10 cellular contexts compared by ENCODE assay signal in genomic region chr20:63254237-63254535, GRCh38. TPM values are rescaled to one million over a fixed set of nuclear protein-coding genes. Genes with fewer than 3 reads are reported as not detected.
A peak's percentile ranks its signal among the peaks of the same experiment; 100 is the strongest.
DNase-seq lines count a peak whose midpoint lies in the region; ATAC-seq and TF ChIP-seq lines count a peak whose summit lies in the region.
"Had no signal": no experiment of that assay in that cellular context is flagged by ENCODE, and none has a peak within 500 bp of the region (broad histone marks: within the 10 kb centered on the region; RNA-seq: fewer than 3 reads in every experiment).

Gene NKAIN4, minus strand, starts transcription at chr20:63254463. Its CDS starts 13 bp downstream, at chr20:63254450.

- H3K27me3 Mint-ChIP-seq in CD8-positive, alpha-beta memory T cell, result peaks cover 33 to 70% of the 10 kb centered on the region in 2 donors
- H3K27me3 Mint-ChIP-seq in WTC11 (ENCODE audit: low read depth), result peaks cover 51% of the 10 kb centered on the region

- peaks cover 5 to 12% (median 9%) of the 10 kb centered on the region in 3 donors for H3K4me1 Mint-ChIP-seq in CD8-positive, alpha-beta memory T cell
- peaks cover 23% of the 10 kb centered on the region for H3K4me1 Mint-ChIP-seq in WTC11

- POLR2A ChIA-PET in CD8-positive, alpha-beta memory T cell (lab: Charles Lee), result no interaction called here
- POLR2A ChIA-PET in WTC11 (lab: Charles Lee), result interaction anchor here (1.0 to 1.3 kb wide), 2 partner anchors 23 to 40 kb away, joined by 3 read pairs; no protein-coding TSS in a partner anchor

- H3K9ac ChIP-seq in iPS-15b (ENCODE audit: low read depth, low read length) (no peak within 1 kb of the TSS), rectal smooth muscle tissue (ENCODE audit: low read length) (no peak within 1 kb of the TSS)

- H3K36me3 Mint-ChIP-seq in CD8-positive, alpha-beta memory T cell, result peaks cover 0 to 3% (median 0%) of the 10 kb centered on the region in 3 donors
- no peaks in the 10 kb centered on the region for H3K36me3 Mint-ChIP-seq in WTC11

- ATAC-seq in WTC11 (no peak), GM21825 (IDR thresholded peaks at IDR 0.05; ENCODE audit: unreplicated experiment) (no peak)

- H3K9me3 ChIP-seq in CD8-positive, alpha-beta memory T cell (ENCODE audit: low read length), result no peaks in the 10 kb centered on the region
- H3K9me3 ChIP-seq in iPS-15b (ENCODE audit: control insufficient read depth, insufficient read depth, low read length), result no peaks in the 10 kb centered on the region

- TF ChIP-seq CTCF in WTC11 (IDR thresholded peaks at IDR 0.05), result no peak

- H3K4me1 ChIP-seq in CD8-positive, alpha-beta memory T cell (ENCODE audit: insufficient read depth, low read length), result no peaks in the 10 kb centered on the region
- H3K4me1 ChIP-seq in iPS-15b (ENCODE audit: control insufficient read depth, insufficient read depth, low read length) (peaks cover 9% of the 10 kb centered on the region), rectal smooth muscle tissue (ENCODE audit: control insufficient read depth, insufficient read depth, low read length) (no peaks in the 10 kb centered on the region)

- CTCF ChIA-PET in CD8-positive, alpha-beta memory T cell (lab: Charles Lee), result interaction anchor here (2.5 kb wide), 1 partner anchor 31 kb away, joined by 6 read pairs; no protein-coding TSS in a partner anchor
- CTCF ChIA-PET in WTC11 (lab: Charles Lee), result interaction anchor here (1.0 to 7.2 kb wide), 10 partner anchors 8 to 127 kb away, joined by 3 to 173 read pairs (median 8); partner anchors contain the start of gene BIRC7

- no peak within 1 kb of the TSS for H3K27ac Mint-ChIP-seq in CD8-positive, alpha-beta memory T cell
- no peak within 1 kb of the TSS for H3K27ac Mint-ChIP-seq in WTC11

- peak within 1 kb of the TSS in 4 of 7 donors; percentile 23 to 41 (median 36) for H3K4me3 Mint-ChIP-seq in CD8-positive, alpha-beta memory T cell
- H3K4me3 Mint-ChIP-seq in WTC11, result peak within 1 kb of the TSS; percentile 80

- H3K27me3 ChIP-seq in CD8-positive, alpha-beta memory T cell (ENCODE audit: insufficient read depth, low read length, poor library complexity, severe bottlenecking), result peaks cover 28% of the 10 kb centered on the region
- H3K27me3 ChIP-seq in iPS-15b (ENCODE audit: control insufficient read depth, insufficient read depth, low read length) (peaks cover 11% of the 10 kb centered on the region), rectal smooth muscle tissue (ENCODE audit: control insufficient read depth, insufficient read depth, low read length) (peaks cover 33% of the 10 kb centered on the region)

- no peak within 1 kb of the TSS for H3K27ac ChIP-seq in CD8-positive, alpha-beta memory T cell (ENCODE audit: low read depth, low read length)
- no peak within 1 kb of the TSS for H3K27ac ChIP-seq in rectal smooth muscle tissue (ENCODE audit: low read depth, low read length)

- no peak within 1 kb of the TSS for H3K4me3 ChIP-seq in CD8-positive, alpha-beta memory T cell (ENCODE audit: low read length)
- H3K4me3 ChIP-seq in iPS-15b (ENCODE audit: low read depth, low read length), result peak within 1 kb of the TSS; percentile 52
- peak within 1 kb of the TSS; percentile 27 for H3K4me3 ChIP-seq in rectal smooth muscle tissue (ENCODE audit: low read length)

- no peaks in the 10 kb centered on the region for H3K36me3 ChIP-seq in CD8-positive, alpha-beta memory T cell (ENCODE audit: insufficient read depth, low read length)
- H3K36me3 ChIP-seq in iPS-15b (ENCODE audit: control insufficient read depth, insufficient read depth, low read length) (no peaks in the 10 kb centered on the region), rectal smooth muscle tissue (ENCODE audit: control insufficient read depth, insufficient read depth, low read length) (no peaks in the 10 kb centered on the region)

- no peaks in the 10 kb centered on the region for H3K9me3 Mint-ChIP-seq in CD8-positive, alpha-beta memory T cell
- no peaks in the 10 kb centered on the region for H3K9me3 Mint-ChIP-seq in WTC11

- DNase-seq in CD8-positive, alpha-beta memory T cell, result no peak
- DNase-seq in WTC11 (ENCODE audit: low spot score) (no peak), COLO668 (lab: John Stamatoyannopoulos, UW; ENCODE audit: unreplicated experiment) (no peak)
- DNase-seq in effector CD4-positive, alpha-beta T cell, result no peak
- DNase-seq in stimulated activated CD4-positive, alpha-beta T cell treated with anti-CD3 and anti-CD28 coated beads, Interleukin-4, amount 100 ng/mL, for 4 hours, result no peak
- DNase-seq: NCI-H1092; stimulated activated naive CD4-positive, alpha-beta T cell treated with Interleukin-2 at 50 U/mL for 16 hours had no signal

TF ChIP-seq in WTC11, 78 proteins besides CTCF, POLR2A, EP300 and RAD21 (continues in another document):
- TF ChIP-seq CDX4 (CRISPR knock-in tag; IDR thresholded peaks at IDR 0.05; ENCODE audit: borderline replicate concordance) (no peak), JUN (CRISPR knock-in tag; IDR thresholded peaks at IDR 0.05) (no peak), MXD4 (CRISPR knock-in tag; IDR thresholded peaks at IDR 0.05; ENCODE audit: borderline replicate concordance) (no peak), CREM (CRISPR knock-in tag; IDR thresholded peaks at IDR 0.05) (no peak), ATF1 (CRISPR knock-in tag; IDR thresholded peaks at IDR 0.05) (no peak), MYBL2 (CRISPR knock-in tag; IDR thresholded peaks at IDR 0.05) (no peak), ZNF138 (CRISPR knock-in tag; conservative IDR thresholded peaks at IDR 0.05) (no peak), ZNF532 (CRISPR knock-in tag; IDR thresholded peaks at IDR 0.05; ENCODE audit: borderline replicate concordance) (no peak), ZBTB21 (CRISPR knock-in tag; IDR thresholded peaks at IDR 0.05; ENCODE audit: borderline replicate concordance) (no peak)
- TF ChIP-seq, protein P1, sequence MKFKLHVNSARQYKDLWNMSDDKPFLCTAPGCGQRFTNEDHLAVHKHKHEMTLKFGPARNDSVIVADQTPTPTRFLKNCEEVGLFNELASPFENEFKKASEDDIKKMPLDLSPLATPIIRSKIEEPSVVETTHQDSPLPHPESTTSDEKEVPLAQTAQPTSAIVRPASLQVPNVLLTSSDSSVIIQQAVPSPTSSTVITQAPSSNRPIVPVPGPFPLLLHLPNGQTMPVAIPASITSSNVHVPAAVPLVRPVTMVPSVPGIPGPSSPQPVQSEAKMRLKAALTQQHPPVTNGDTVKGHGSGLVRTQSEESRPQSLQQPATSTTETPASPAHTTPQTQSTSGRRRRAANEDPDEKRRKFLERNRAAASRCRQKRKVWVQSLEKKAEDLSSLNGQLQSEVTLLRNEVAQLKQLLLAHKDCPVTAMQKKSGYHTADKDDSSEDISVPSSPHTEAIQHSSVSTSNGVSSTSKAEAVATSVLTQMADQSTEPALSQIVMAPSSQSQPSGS (CRISPR knock-in tag; IDR thresholded peaks at IDR 0.05; ENCODE audit: borderline replicate concordance, low read depth), result no peak
- TF ChIP-seq, protein P2, sequence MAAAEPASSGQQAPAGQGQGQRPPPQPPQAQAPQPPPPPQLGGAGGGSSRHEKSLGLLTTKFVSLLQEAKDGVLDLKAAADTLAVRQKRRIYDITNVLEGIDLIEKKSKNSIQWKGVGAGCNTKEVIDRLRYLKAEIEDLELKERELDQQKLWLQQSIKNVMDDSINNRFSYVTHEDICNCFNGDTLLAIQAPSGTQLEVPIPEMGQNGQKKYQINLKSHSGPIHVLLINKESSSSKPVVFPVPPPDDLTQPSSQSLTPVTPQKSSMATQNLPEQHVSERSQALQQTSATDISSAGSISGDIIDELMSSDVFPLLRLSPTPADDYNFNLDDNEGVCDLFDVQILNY (CRISPR knock-in tag; IDR thresholded peaks at IDR 0.05), result no peak
- TF ChIP-seq, protein P3, sequence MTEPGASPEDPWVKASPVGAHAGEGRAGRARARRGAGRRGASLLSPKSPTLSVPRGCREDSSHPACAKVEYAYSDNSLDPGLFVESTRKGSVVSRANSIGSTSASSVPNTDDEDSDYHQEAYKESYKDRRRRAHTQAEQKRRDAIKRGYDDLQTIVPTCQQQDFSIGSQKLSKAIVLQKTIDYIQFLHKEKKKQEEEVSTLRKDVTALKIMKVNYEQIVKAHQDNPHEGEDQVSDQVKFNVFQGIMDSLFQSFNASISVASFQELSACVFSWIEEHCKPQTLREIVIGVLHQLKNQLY (CRISPR knock-in tag; IDR thresholded peaks at IDR 0.05), result no peak

RNA-seq across cellular contexts. Expression of gene NKAIN4, which starts in this region (rescaled TPM):
- total RNA-seq in CD8-positive, alpha-beta memory T cell, result not detected
- not detected for polyA plus RNA-seq in CD8-positive, alpha-beta memory T cell
- 7.2 to 11.0 TPM (median 9.6 TPM) in 3 replicates for total RNA-seq in WTC11 (2021)
